ENCODE assay signal across 1 cellular context in genomic region chr14:63045234-63045611, GRCh38.
TF ChIP-seq lines count a peak whose summit lies in the region.

A gene with protein sequence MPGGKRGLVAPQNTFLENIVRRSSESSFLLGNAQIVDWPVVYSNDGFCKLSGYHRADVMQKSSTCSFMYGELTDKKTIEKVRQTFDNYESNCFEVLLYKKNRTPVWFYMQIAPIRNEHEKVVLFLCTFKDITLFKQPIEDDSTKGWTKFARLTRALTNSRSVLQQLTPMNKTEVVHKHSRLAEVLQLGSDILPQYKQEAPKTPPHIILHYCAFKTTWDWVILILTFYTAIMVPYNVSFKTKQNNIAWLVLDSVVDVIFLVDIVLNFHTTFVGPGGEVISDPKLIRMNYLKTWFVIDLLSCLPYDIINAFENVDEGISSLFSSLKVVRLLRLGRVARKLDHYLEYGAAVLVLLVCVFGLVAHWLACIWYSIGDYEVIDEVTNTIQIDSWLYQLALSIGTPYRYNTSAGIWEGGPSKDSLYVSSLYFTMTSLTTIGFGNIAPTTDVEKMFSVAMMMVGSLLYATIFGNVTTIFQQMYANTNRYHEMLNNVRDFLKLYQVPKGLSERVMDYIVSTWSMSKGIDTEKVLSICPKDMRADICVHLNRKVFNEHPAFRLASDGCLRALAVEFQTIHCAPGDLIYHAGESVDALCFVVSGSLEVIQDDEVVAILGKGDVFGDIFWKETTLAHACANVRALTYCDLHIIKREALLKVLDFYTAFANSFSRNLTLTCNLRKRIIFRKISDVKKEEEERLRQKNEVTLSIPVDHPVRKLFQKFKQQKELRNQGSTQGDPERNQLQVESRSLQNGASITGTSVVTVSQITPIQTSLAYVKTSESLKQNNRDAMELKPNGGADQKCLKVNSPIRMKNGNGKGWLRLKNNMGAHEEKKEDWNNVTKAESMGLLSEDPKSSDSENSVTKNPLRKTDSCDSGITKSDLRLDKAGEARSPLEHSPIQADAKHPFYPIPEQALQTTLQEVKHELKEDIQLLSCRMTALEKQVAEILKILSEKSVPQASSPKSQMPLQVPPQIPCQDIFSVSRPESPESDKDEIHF (minus strand): TSS chr14:63045458. CDS start chr14:63045186, 272 bp downstream.

TF ChIP-seq in IMR-90, 13 proteins besides CTCF, POLR2A, EP300 and RAD21 (continued from another document):
- TF ChIP-seq RCOR1 (IDR thresholded peaks at IDR 0.05; ENCODE audit: insufficient replicate concordance, low read length) (no peak), CHD1 (IDR thresholded peaks at IDR 0.05; ENCODE audit: low read depth, low read length) (no peak), MAZ (IDR thresholded peaks at IDR 0.05; ENCODE audit: borderline replicate concordance, low read depth, low read length) (peak; percentile 12; the same call in 1 of the 2 replicates)
